15 cellular contexts compared by ENCODE assay signal in the genomic region with DNA sequence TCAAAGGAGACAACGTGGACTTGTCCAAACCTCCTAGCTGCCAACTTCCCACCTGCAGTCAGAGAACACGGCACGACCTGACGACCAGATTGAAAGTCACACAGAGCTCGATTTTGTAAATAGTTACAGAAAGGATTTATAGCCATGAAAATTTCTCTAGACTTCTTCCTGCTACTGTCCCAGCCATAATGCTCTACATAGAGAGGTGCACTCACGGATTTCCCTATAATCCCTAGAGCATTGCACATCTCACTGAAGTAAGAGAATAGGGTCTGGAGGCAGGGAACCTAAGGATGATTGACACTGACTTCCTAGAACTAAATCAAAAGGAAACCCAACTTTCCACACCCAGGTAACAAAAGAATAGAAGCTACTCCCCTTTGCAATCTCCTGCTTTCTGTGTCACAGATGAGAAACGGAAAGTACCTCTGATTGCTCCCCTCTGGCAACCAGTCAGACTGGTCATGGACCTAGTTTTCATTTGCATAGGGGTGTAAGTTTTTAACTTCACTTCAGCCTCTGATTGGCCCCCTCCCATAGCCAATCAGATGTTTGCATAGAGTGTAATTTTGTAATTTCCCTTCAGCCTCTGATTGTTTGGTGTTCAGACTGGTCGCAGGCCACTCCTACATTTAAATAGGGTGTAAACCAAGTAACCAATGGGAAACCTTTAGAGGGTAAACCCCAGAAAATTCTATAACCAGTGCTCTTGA. TPM values are rescaled to one million over a fixed set of nuclear protein-coding genes. Genes with fewer than 3 reads are reported as not detected.
DNase-seq lines count a peak whose midpoint lies in the region; ATAC-seq and TF ChIP-seq lines count a peak whose summit lies in the region.
"Had no signal": no experiment of that assay in that cellular context is flagged by ENCODE, and none has a peak within 500 bp of the region (broad histone marks: within the 10 kb centered on the region; RNA-seq: fewer than 3 reads in every experiment).

No MANE protein-coding gene starts in this region.

- no peaks in the 10 kb centered on the region for H3K4me1 ChIP-seq in breast epithelium
- H3K4me1 ChIP-seq: BE2C, right atrium auricular region had no signal

- no peaks in the 10 kb centered on the region for H3K4me1 Mint-ChIP-seq in MCF 10A (ENCODE audit: insufficient read depth, unreplicated experiment)
- no peaks in the 10 kb centered on the region for H3K4me1 Mint-ChIP-seq in glutamatergic neuron (ENCODE audit: low read depth, unreplicated experiment)

- POLR2A ChIA-PET in MCF 10A (lab: Yijun Ruan, JAX), result no interaction called here

- no TSS peak for BruUV-seq in MCF 10A (replicated peaks; lab: Mats Ljungman, UMichigan)

- H3K9me3 ChIP-seq in breast epithelium, result no peaks in the 10 kb centered on the region
- H3K9me3 ChIP-seq: BE2C, right atrium auricular region had no signal

- no peak for TF ChIP-seq CTCF in MCF 10A (IDR thresholded peaks at IDR 0.05; ENCODE audit: unreplicated experiment)
- TF ChIP-seq CTCF in breast epithelium (IDR thresholded peaks at IDR 0.05), result no peak
- TF ChIP-seq CTCF in glutamatergic neuron (IDR thresholded peaks at IDR 0.05; ENCODE audit: partially characterized antibody, unreplicated experiment), result no peak

- intact Hi-C loops in MCF 10A (cut with micrococcal nuclease), result no loop called here
- intact Hi-C loops in breast epithelium (cut with DNase I; ENCODE audit: low total_unique reads), result no loop called here

- no peaks in the 10 kb centered on the region for H3K36me3 Mint-ChIP-seq in MCF 10A (ENCODE audit: insufficient read depth, unreplicated experiment)
- H3K36me3 Mint-ChIP-seq in glutamatergic neuron (ENCODE audit: unreplicated experiment), result no peaks in the 10 kb centered on the region

- no peak overlapping the region for H3K27ac ChIP-seq in breast epithelium
- H3K27ac ChIP-seq: GM23248, right atrium auricular region, SK-N-MC had no signal

- no peaks in the 10 kb centered on the region for H3K27me3 ChIP-seq in breast epithelium
- H3K27me3 ChIP-seq: BE2C, right atrium auricular region had no signal

- no peaks in the 10 kb centered on the region for H3K9me3 Mint-ChIP-seq in MCF 10A (ENCODE audit: unreplicated experiment)
- H3K9me3 Mint-ChIP-seq in glutamatergic neuron (ENCODE audit: unreplicated experiment), result no peaks in the 10 kb centered on the region

- no peak overlapping the region for H3K4me3 ChIP-seq in breast epithelium
- H3K4me3 ChIP-seq: GM23248, right atrium auricular region, SK-N-MC had no signal

- TF ChIP-seq POLR2A in breast epithelium (IDR thresholded peaks at IDR 0.05), result no peak

- no peak overlapping the region for H3K4me3 Mint-ChIP-seq in MCF 10A (ENCODE audit: unreplicated experiment)
- H3K4me3 Mint-ChIP-seq in glutamatergic neuron (ENCODE audit: unreplicated experiment), result no peak overlapping the region
- H3K4me3 Mint-ChIP-seq: activated T-helper 1 cell treated with anti-CD3 and anti-CD28 coated beads, Interleukin-12 subunit alpha, Interleukin-12 subunit beta, Interleukin-2, Interleukin-4 antibody, amounts not matched to agents 30 ng/mL and 10 ng/mL and 1 ng/mL, durations not matched to agents 14 hours and 24 hours and 36 hours had no signal

- DNase-seq in MCF 10A (ENCODE audit: unreplicated experiment), result peak; percentile 27
- DNase-seq in breast epithelium (ENCODE audit: low spot score in 2 of 2), result no peak
- DNase-seq in NCI-H1048 (lab: John Stamatoyannopoulos, UW), result peak; percentile 49
- DNase-seq in cerebellar cortex (ENCODE audit: low spot score), result peak; percentile 3
- DNase-seq in stimulated activated naive CD8-positive, alpha-beta T cell treated with anti-CD3 and anti-CD28 coated beads, Interleukin-15, Interleukin-2, amounts not matched to agents 100 U/mL and 50 U/mL, for 24 hours, result no peak
- no peak for DNase-seq in COLO829 (ENCODE audit: low spot score)
- no peak for DNase-seq in HPDE6-E6E7 (ENCODE audit: extremely low spot score)
- no peak for DNase-seq in glutamatergic neuron
- DNase-seq: BE2C, DMS79, GM23248, NCI-H1092 had no signal

- H3K27me3 Mint-ChIP-seq in MCF 10A (ENCODE audit: insufficient read depth, unreplicated experiment), result peaks cover 30% of the 10 kb centered on the region
- H3K27me3 Mint-ChIP-seq in glutamatergic neuron (ENCODE audit: unreplicated experiment), result peaks cover 1% of the 10 kb centered on the region

- peak; percentile 23 for ATAC-seq in stimulated activated naive CD8-positive, alpha-beta T cell treated with anti-CD3 and anti-CD28 coated beads, Interleukin-15, Interleukin-2, amounts not matched to agents 100 U/mL and 50 U/mL, for 24 hours

- H3K27ac Mint-ChIP-seq in MCF 10A (ENCODE audit: low read depth, unreplicated experiment), result no peak overlapping the region
- H3K27ac Mint-ChIP-seq in glutamatergic neuron (ENCODE audit: unreplicated experiment), result no peak overlapping the region
- H3K27ac Mint-ChIP-seq: activated T-helper 1 cell treated with anti-CD3 and anti-CD28 coated beads, Interleukin-12 subunit alpha, Interleukin-12 subunit beta, Interleukin-2, Interleukin-4 antibody, amounts not matched to agents 30 ng/mL and 10 ng/mL and 1 ng/mL, durations not matched to agents 14 hours and 24 hours and 36 hours had no signal

- H3K36me3 ChIP-seq in breast epithelium, result no peaks in the 10 kb centered on the region
- H3K36me3 ChIP-seq: BE2C, right atrium auricular region had no signal

- CTCF ChIA-PET in MCF 10A (lab: Yijun Ruan, JAX), result interaction anchor here (0.6 kb wide), 2 partner anchors 63 to 108 kb away, joined by 3 read pairs; no protein-coding TSS in a partner anchor

RNA-seq across cellular contexts. Expression of gene FBXO11, which starts 58.6 kb away (rescaled TPM):
- total RNA-seq in MCF 10A (2022) (60.4 and 64.1 TPM in 2 replicates), breast epithelium (10 to 100 TPM; 59.3 to 71.7 (median 63.8) TPM), glutamatergic neuron (ENCODE audit: unreplicated experiment) (135 TPM)

Comparison
In these comparisons a context has a peak if more than half of its experiments do, and no peak if none do; other contexts are left out.
1. DNase-seq: peak in MCF 10A (single experiment), NCI-H1048 (single experiment) and cerebellar cortex (single experiment); none in breast epithelium (0 of 2), stimulated activated naive CD8-positive, alpha-beta T cell treated with anti-CD3 and anti-CD28 coated beads, Interleukin-15, Interleukin-2, amounts not matched to agents 100 U/mL and 50 U/mL, for 24 hours (single experiment), COLO829 (single experiment), HPDE6-E6E7 (single experiment) and glutamatergic neuron (single experiment).